Comparison of ENCODE assay signal across 15 cellular contexts in genomic region chr3:191353022-191353777, GRCh38. TPM values are rescaled to one million over a fixed set of nuclear protein-coding genes. Genes with fewer than 3 reads are reported as not detected.
DNase-seq lines count a peak whose midpoint lies in the region; ATAC-seq and TF ChIP-seq lines count a peak whose summit lies in the region.
"Had no signal": no experiment of that assay in that cellular context is flagged by ENCODE, and none has a peak within 500 bp of the region (broad histone marks: within the 10 kb centered on the region; RNA-seq: fewer than 3 reads in every experiment).

No MANE protein-coding gene starts in this region.

- H3K9me3 ChIP-seq in Panc1 (ENCODE audit: control insufficient read depth, insufficient read depth, low read depth, low read length) = no peaks in the 10 kb centered on the region
- H3K9me3 ChIP-seq: tibial nerve had no signal

- H3K27me3 Mint-ChIP-seq in stimulated activated memory B cell treated with anti-CD40 and anti-IgM and Interleukin-4, amounts not matched to agents 10 μg/mL and 1 μg/mL and 100 μg/mL, for 72 hours = no peaks in the 10 kb centered on the region
- H3K27me3 Mint-ChIP-seq: activated naive CD4-positive, alpha-beta T cell treated with anti-CD3 and anti-CD28 coated beads, Interleukin-2, amount 50 U/mL, for 24 hours had no signal

- in situ Hi-C loops in Panc1 (cut with HindIII; ENCODE audit: low pct_unique_long_range_greater_than_20kb, low sequenced_read_pairs) (no loop called here), G401 (cut with HindIII; ENCODE audit: low sequenced_read_pairs) (no loop called here)

- POLR2A ChIA-PET in Panc1 (lab: Charles Lee) = no interaction called here

- no peak overlapping the region for H3K4me3 Mint-ChIP-seq in stimulated activated memory B cell treated with anti-CD40 and anti-IgM and Interleukin-4, amounts not matched to agents 10 μg/mL and 1 μg/mL and 100 μg/mL, for 72 hours
- H3K4me3 Mint-ChIP-seq: activated naive CD4-positive, alpha-beta T cell treated with anti-CD3 and anti-CD28 coated beads, Interleukin-2, amount 50 U/mL, for 24 hours had no signal

- no peak overlapping the region for H3K4me3 ChIP-seq in Panc1 (ENCODE audit: low read depth in 2 of 2, low read length in 2 of 2)
- H3K4me3 ChIP-seq: tibial nerve had no signal

- H3K27me3 ChIP-seq in Panc1 (ENCODE audit: control insufficient read depth, insufficient read depth, low read length) = no peaks in the 10 kb centered on the region
- H3K27me3 ChIP-seq: tibial nerve had no signal

- H3K9me3 Mint-ChIP-seq in stimulated activated memory B cell treated with anti-CD40 and anti-IgM and Interleukin-4, amounts not matched to agents 10 μg/mL and 1 μg/mL and 100 μg/mL, for 72 hours = no peaks in the 10 kb centered on the region
- H3K9me3 Mint-ChIP-seq: activated naive CD4-positive, alpha-beta T cell treated with anti-CD3 and anti-CD28 coated beads, Interleukin-2, amount 50 U/mL, for 24 hours had no signal

- H3K27ac Mint-ChIP-seq in stimulated activated memory B cell treated with anti-CD40 and anti-IgM and Interleukin-4, amounts not matched to agents 10 μg/mL and 1 μg/mL and 100 μg/mL, for 72 hours = no peak overlapping the region
- H3K27ac Mint-ChIP-seq: activated naive CD4-positive, alpha-beta T cell treated with anti-CD3 and anti-CD28 coated beads, Interleukin-2, amount 50 U/mL, for 24 hours had no signal

- no peak for TF ChIP-seq CTCF in Panc1 (IDR thresholded peaks at IDR 0.05)

- peaks cover 3% of the 10 kb centered on the region for H3K36me3 Mint-ChIP-seq in stimulated activated memory B cell treated with anti-CD40 and anti-IgM and Interleukin-4, amounts not matched to agents 10 μg/mL and 1 μg/mL and 100 μg/mL, for 72 hours
- H3K36me3 Mint-ChIP-seq: activated naive CD4-positive, alpha-beta T cell treated with anti-CD3 and anti-CD28 coated beads, Interleukin-2, amount 50 U/mL, for 24 hours had no signal

- 0 out of 2 replicates have a peak overlapping the region, but pooled peaks have one; percentile 13 for H3K27ac ChIP-seq in Panc1 (ENCODE audit: low read length)
- H3K27ac ChIP-seq: 22Rv1 had no signal

- no TSS peak for BruUV-seq in Panc1 (replicated peaks; lab: Mats Ljungman, UMichigan)

- H3K4me1 ChIP-seq in Panc1 (ENCODE audit: control insufficient read depth, insufficient read depth, low read length) = peaks cover 22% of the 10 kb centered on the region; the same call in 1 of the 2 replicates

- CTCF ChIA-PET in Panc1 (lab: Charles Lee) = no interaction called here

- DNase-seq in DMS79 (lab: John Stamatoyannopoulos, UW) (peak; percentile 1), DMS79 treated with DMSO at 0.1 percent for 48 hours (lab: John Stamatoyannopoulos, UW) (no peak), Panc1 (ENCODE audit: low read depth, low spot score) (no peak), NCI-H1092 (lab: John Stamatoyannopoulos, UW) (no peak), G401 (ENCODE audit: low spot score) (no peak), T1000 (lab: John Stamatoyannopoulos, UW) (no peak)
- DNase-seq: NCI-H2227 treated with DMSO at 0.1 percent for 48 hours, RPMI8226 had no signal

- no peaks in the 10 kb centered on the region for H3K36me3 ChIP-seq in Panc1 (ENCODE audit: control insufficient read depth, insufficient read depth, low read length)

- peaks cover 35% of the 10 kb centered on the region for H3K4me1 Mint-ChIP-seq in stimulated activated memory B cell treated with anti-CD40 and anti-IgM and Interleukin-4, amounts not matched to agents 10 μg/mL and 1 μg/mL and 100 μg/mL, for 72 hours
- H3K4me1 Mint-ChIP-seq: activated naive CD4-positive, alpha-beta T cell treated with anti-CD3 and anti-CD28 coated beads, Interleukin-2, amount 50 U/mL, for 24 hours had no signal

- intact Hi-C loops in Panc1 (cut with micrococcal nuclease; ENCODE audit: unreplicated experiment) = no loop called here

- ATAC-seq in HG02588 (IDR thresholded peaks at IDR 0.05; ENCODE audit: unreplicated experiment) (peak; percentile 29), Panc1 (no peak)
- ATAC-seq in stimulated activated memory B cell treated with anti-CD40 and anti-IgM and Interleukin-4, amounts not matched to agents 10 μg/mL and 1 μg/mL and 100 μg/mL, for 72 hours = peak; percentile 22

RNA-seq across cellular contexts. Expression of gene UTS2B, which starts 22.9 kb away (rescaled TPM):
- 0.26 TPM for total RNA-seq in Panc1 (2021; ENCODE audit: unreplicated experiment)
- not detected for polyA plus RNA-seq in Panc1 (2012; ENCODE audit: insufficient read length)
- total RNA-seq in G401 (2014; rRNA removed; shearing (Covaris generic)) = not detected in 2 replicates
- total RNA-seq: activated CD8-positive, alpha-beta memory T cell treated with anti-CD3 and anti-CD28 coated beads for 36 hours; H1 had no signal
- polyA plus RNA-seq: H1 had no signal

RNA-seq across cellular contexts. Expression of gene CCDC50, which starts 24.0 kb away (rescaled TPM):
- 89.3 TPM for total RNA-seq in Panc1 (2021; ENCODE audit: unreplicated experiment)
- polyA plus RNA-seq in Panc1 (2012; ENCODE audit: insufficient read length) = 56.1 TPM
- 29.1 and 47.5 TPM in 2 replicates for total RNA-seq in G401 (2014; rRNA removed; shearing (Covaris generic))
